Comparison of ENCODE assay signal across 1 cellular context in genomic region chr12:14558377-14559051, GRCh38.
TF ChIP-seq lines count a peak whose summit lies in the region.

No MANE protein-coding gene starts in this region.

TF ChIP-seq in HepG2, 621 proteins besides CTCF, POLR2A, EP300 and RAD21 (continued from another document):
- TF ChIP-seq ATF6 (CRISPR knock-in tag; conservative IDR thresholded peaks at IDR 0.05), result no peak
- TF ChIP-seq ZNF24 (IDR thresholded peaks at IDR 0.05), result no peak
- no peak for TF ChIP-seq RBM39 (IDR thresholded peaks at IDR 0.05; ENCODE audit: low read depth, low read length, poor library complexity, severe bottlenecking)
- TF ChIP-seq TRIM22 (IDR thresholded peaks at IDR 0.05), result no peak
